In the genomic region with DNA sequence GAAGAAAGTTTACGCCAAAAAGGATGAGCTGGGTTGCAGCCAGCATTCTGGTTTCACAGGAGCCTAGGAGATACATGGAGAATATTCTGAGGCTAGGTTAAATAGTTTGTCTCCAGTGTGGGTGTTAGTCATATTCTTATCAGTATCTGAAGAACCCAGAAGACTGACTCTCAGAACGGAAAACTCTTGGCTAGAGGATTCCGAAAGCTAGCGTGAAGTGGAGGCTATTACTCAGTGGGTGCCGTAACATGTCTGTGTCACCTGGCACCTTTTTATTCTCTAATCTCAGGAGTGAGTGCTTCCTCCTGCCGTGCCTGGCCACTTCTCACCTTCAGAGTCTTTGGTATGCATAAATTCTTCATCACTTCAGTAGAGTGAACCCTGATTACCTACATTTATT, we compare ENCODE assay signal across 13 cellular contexts.
DNase-seq lines count a peak whose midpoint lies in the region; ATAC-seq and TF ChIP-seq lines count a peak whose summit lies in the region.
"Had no signal": no experiment of that assay in that cellular context is flagged by ENCODE, and none has a peak within 500 bp of the region (broad histone marks: within the 10 kb centered on the region; RNA-seq: fewer than 3 reads in every experiment).

No MANE protein-coding gene starts in this region.

- no peak overlapping the region for H3K4me2 ChIP-seq in mesenchymal stem cell (ENCODE audit: low read length, poor library complexity, severe bottlenecking)
- H3K4me2 ChIP-seq: KMS-11 had no signal

- DNase-seq in choroid plexus epithelial cell (ENCODE audit: low read depth) = peak; percentile 13
- DNase-seq in mesenchymal stem cell = peak; percentile 79
- DNase-seq in upper lobe of right lung = no peak
- DNase-seq in NCI-H524 treated with DMSO at 0.1 percent for 48 hours (lab: John Stamatoyannopoulos, UW) = no peak
- DNase-seq in AML-193 (lab: John Stamatoyannopoulos, UW) = no peak
- DNase-seq: NCI-H146, NCI-H2081, NCI-H2227 treated with DMSO at 0.1 percent for 48 hours had no signal

- H2BK15ac ChIP-seq in mesenchymal stem cell (ENCODE audit: low read depth, poor library complexity, severe bottlenecking) = no peak overlapping the region

- H2BK12ac ChIP-seq in mesenchymal stem cell (ENCODE audit: low read length in 2 of 2) = no peak overlapping the region

- no peak overlapping the region for H2BK120ac ChIP-seq in mesenchymal stem cell (ENCODE audit: low read depth, low read length)

- H3K4me1 ChIP-seq in mesenchymal stem cell (ENCODE audit: control insufficient read depth, insufficient read depth, low read depth, low read length) (peaks cover 5% of the 10 kb centered on the region), upper lobe of right lung (no peaks in the 10 kb centered on the region)

- H3K9ac ChIP-seq in mesenchymal stem cell (ENCODE audit: low read length) = no peak overlapping the region
- H3K9ac ChIP-seq: KMS-11 had no signal

- no peak overlapping the region for H4K8ac ChIP-seq in mesenchymal stem cell (ENCODE audit: low read length)

- H3K4ac ChIP-seq in mesenchymal stem cell (ENCODE audit: low read depth in 1 of 2, low read length in 2 of 2) = no peak overlapping the region

- intact Hi-C loops in upper lobe of right lung (cut with DNase I) = no loop called here

- H3K18ac ChIP-seq in mesenchymal stem cell (ENCODE audit: low read depth in 1 of 2, low read length in 2 of 2) = no peak overlapping the region

- ATAC-seq in SK-N-SH treated with all-trans-retinoic acid at 6 μM for 48 hours (peak; percentile 43; the same call in 2 of the 3 replicates), upper lobe of right lung (peak; percentile 80), HG02885 (IDR thresholded peaks at IDR 0.05; ENCODE audit: poor library complexity, unreplicated experiment) (no peak)
- ATAC-seq: HepG2 had no signal

- H3K4me3 ChIP-seq in choroid plexus epithelial cell (ENCODE audit: low read depth, low read length) = no peak overlapping the region
- no peak overlapping the region for H3K4me3 ChIP-seq in mesenchymal stem cell (ENCODE audit: insufficient read depth in 1 of 2, low read depth in 1 of 2, low read length in 2 of 2)
- H3K4me3 ChIP-seq in upper lobe of right lung = no peak overlapping the region
- H3K4me3 ChIP-seq: SJSA1 had no signal

- WGBS in mesenchymal stem cell = 41% methylated on average over 6 of the region's 6 CpGs

- H3K23ac ChIP-seq in mesenchymal stem cell (ENCODE audit: low read length in 2 of 2) = no peak overlapping the region

- H2BK5ac ChIP-seq in mesenchymal stem cell (ENCODE audit: low read depth, low read length, poor library complexity, severe bottlenecking) = peak overlapping the region; percentile 36

- TF ChIP-seq CTCF in choroid plexus epithelial cell (conservative IDR thresholded peaks at IDR 0.05; ENCODE audit: low read depth, low read length) = no peak
- no peak for TF ChIP-seq CTCF in upper lobe of right lung (IDR thresholded peaks at IDR 0.05)

- no peak overlapping the region for H2AFZ ChIP-seq in mesenchymal stem cell (ENCODE audit: low read depth, low read length)

- H3K27me3 ChIP-seq in mesenchymal stem cell (ENCODE audit: control insufficient read depth in 1 of 2, insufficient read depth in 1 of 2, low read length in 2 of 2) (no peaks in the 10 kb centered on the region), upper lobe of right lung (no peaks in the 10 kb centered on the region)
- H3K27me3 ChIP-seq: SJSA1 had no signal

- no peak overlapping the region for H3K14ac ChIP-seq in mesenchymal stem cell (ENCODE audit: low read length in 2 of 2)

- no peak overlapping the region for H3K27ac ChIP-seq in mesenchymal stem cell (ENCODE audit: low read length, poor library complexity, severe bottlenecking)
- H3K27ac ChIP-seq in upper lobe of right lung = no peak overlapping the region
- H3K27ac ChIP-seq: KMS-11, SJSA1 had no signal

- peaks cover 2% of the 10 kb centered on the region for H3K79me1 ChIP-seq in mesenchymal stem cell (replicated peaks; ENCODE audit: low read length, poor library complexity, severe bottlenecking)

- H3K9me3 ChIP-seq in mesenchymal stem cell (ENCODE audit: control insufficient read depth, low read length) (no peaks in the 10 kb centered on the region), upper lobe of right lung (no peaks in the 10 kb centered on the region)
- H3K9me3 ChIP-seq: SJSA1 had no signal

- H3K36me3 ChIP-seq in mesenchymal stem cell (ENCODE audit: control insufficient read depth in 1 of 2, insufficient read depth in 2 of 2, low read depth in 1 of 2, low read length in 2 of 2) (no peaks in the 10 kb centered on the region), upper lobe of right lung (no peaks in the 10 kb centered on the region)
- H3K36me3 ChIP-seq: SJSA1 had no signal

- H2AK5ac ChIP-seq in mesenchymal stem cell (ENCODE audit: low read length, severe bottlenecking) = peak overlapping the region; percentile 50

- no peak overlapping the region for H4K91ac ChIP-seq in mesenchymal stem cell (ENCODE audit: low read length)

TF ChIP-seq in SK-N-SH treated with all-trans-retinoic acid at 6 μM for 48 hours, 23 proteins besides CTCF, POLR2A, EP300 and RAD21:
- TF ChIP-seq ZC3H10 (CRISPR knock-in tag; IDR thresholded peaks at IDR 0.05) = no peak
- TF ChIP-seq ZFP30 (CRISPR knock-in tag; IDR thresholded peaks at IDR 0.05) = no peak
- TF ChIP-seq ZNF70 (CRISPR knock-in tag; IDR thresholded peaks at IDR 0.05) = no peak
- no peak for TF ChIP-seq ESRRG (CRISPR knock-in tag; IDR thresholded peaks at IDR 0.05)
- TF ChIP-seq, protein P1, sequence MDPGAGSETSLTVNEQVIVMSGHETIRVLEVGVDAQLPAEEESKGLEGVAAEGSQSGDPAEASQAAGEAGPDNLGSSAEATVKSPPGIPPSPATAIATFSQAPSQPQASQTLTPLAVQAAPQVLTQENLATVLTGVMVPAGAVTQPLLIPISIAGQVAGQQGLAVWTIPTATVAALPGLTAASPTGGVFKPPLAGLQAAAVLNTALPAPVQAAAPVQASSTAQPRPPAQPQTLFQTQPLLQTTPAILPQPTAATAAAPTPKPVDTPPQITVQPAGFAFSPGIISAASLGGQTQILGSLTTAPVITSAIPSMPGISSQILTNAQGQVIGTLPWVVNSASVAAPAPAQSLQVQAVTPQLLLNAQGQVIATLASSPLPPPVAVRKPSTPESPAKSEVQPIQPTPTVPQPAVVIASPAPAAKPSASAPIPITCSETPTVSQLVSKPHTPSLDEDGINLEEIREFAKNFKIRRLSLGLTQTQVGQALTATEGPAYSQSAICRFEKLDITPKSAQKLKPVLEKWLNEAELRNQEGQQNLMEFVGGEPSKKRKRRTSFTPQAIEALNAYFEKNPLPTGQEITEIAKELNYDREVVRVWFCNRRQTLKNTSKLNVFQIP (CRISPR knock-in tag; IDR thresholded peaks at IDR 0.05; ENCODE audit: borderline replicate concordance, low read depth) = no peak

Comparison
In these comparisons a context has a peak if more than half of its experiments do, and no peak if none do; other contexts are left out.
1. DNase-seq: peak in choroid plexus epithelial cell (single experiment) and mesenchymal stem cell (single experiment); none in upper lobe of right lung (single experiment), NCI-H524 treated with DMSO at 0.1 percent for 48 hours (single experiment) and AML-193 (0 of 2).